Comparison of ENCODE assay signal across 8 cellular contexts in the genomic region with DNA sequence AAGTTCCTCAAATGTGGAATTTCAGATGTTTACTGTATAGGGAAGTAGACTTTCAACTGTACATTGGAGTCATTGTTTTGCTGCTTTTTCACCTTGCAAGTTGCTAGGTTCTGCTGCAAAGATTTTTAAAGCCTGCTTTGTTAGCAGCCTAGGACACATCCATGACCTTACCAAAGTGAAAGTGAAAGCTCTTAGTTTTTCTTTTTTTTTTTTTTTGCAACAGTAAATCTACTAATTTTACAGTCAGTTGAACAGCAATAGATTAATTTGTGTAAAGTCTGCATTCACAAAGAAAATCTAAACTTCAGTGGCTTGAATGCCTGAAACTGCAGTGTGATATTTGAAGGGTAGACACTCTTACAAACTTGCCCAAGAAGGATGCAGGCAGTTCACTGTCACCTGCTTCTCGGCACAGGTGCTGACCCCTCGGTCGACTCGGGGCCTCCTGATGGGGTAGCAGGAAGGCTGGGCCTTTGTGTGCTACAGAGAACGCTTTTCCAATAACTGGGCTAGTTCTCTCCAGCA. TPM values are rescaled to one million over a fixed set of nuclear protein-coding genes. Genes with fewer than 3 reads are reported as not detected.
DNase-seq lines count a peak whose midpoint lies in the region; ATAC-seq and TF ChIP-seq lines count a peak whose summit lies in the region.

No MANE protein-coding gene starts in this region.

- TF ChIP-seq CTCF in mammary epithelial cell (conservative IDR thresholded peaks at IDR 0.05 in 1 of 2, IDR thresholded peaks at IDR 0.05 in 1 of 2; ENCODE audit: extremely low read depth in 1 of 2, insufficient read depth in 1 of 2, low read depth in 1 of 2, low read length in 2 of 2) (no peak), parathyroid adenoma (IDR thresholded peaks at IDR 0.05) (no peak)

- ATAC-seq in GM21390 (IDR thresholded peaks at IDR 0.05; ENCODE audit: unreplicated experiment) (no peak), HG02763 (IDR thresholded peaks at IDR 0.05; ENCODE audit: unreplicated experiment) (no peak)

- CTCF ChIA-PET in mammary epithelial cell (lab: Charles Lee; ENCODE audit: low non-redundant PET): no interaction called here

- H3K79me2 ChIP-seq in mammary epithelial cell (ENCODE audit: insufficient read depth, low read length): no peaks in the 10 kb centered on the region
- H3K79me2 ChIP-seq in parathyroid adenoma: no peaks in the 10 kb centered on the region

- intact Hi-C loops in mammary epithelial cell (cut with micrococcal nuclease): no loop called here

- peak overlapping the region; percentile 69 for H3K4me2 ChIP-seq in mammary epithelial cell (ENCODE audit: insufficient read depth, low read depth, low read length)
- H3K4me2 ChIP-seq in parathyroid adenoma (ENCODE audit: low read length): peak overlapping the region; percentile 75

- H3K27ac ChIP-seq in mammary epithelial cell (ENCODE audit: insufficient read depth, low read depth, low read length) (no peak overlapping the region), parathyroid adenoma (no peak overlapping the region)

- H3K4me3 ChIP-seq in mammary epithelial cell (replicated peaks in 1 of 3; ENCODE audit: insufficient read depth in 1 of 3, low read depth in 2 of 3, low read length in 3 of 3) (no peak overlapping the region), parathyroid adenoma (ENCODE audit: low read depth, low read length) (peak overlapping the region; percentile 44)

- BruUV-seq in mammary epithelial cell (replicated peaks; lab: Mats Ljungman, UMichigan): no TSS peak

- H3K4me1 ChIP-seq in mammary epithelial cell (ENCODE audit: insufficient read depth, low read length) (peaks cover 9% of the 10 kb centered on the region), parathyroid adenoma (no peaks in the 10 kb centered on the region)

- H2AFZ ChIP-seq in mammary epithelial cell (ENCODE audit: low read depth, low read length) (peak overlapping the region; percentile 65), parathyroid adenoma (peak overlapping the region; percentile 81)

- peak; percentile 9 for DNase-seq in ELR (ENCODE audit: low read depth)
- DNase-seq in NCI-H146 treated with DMSO at 0.1 percent for 48 hours (lab: John Stamatoyannopoulos, UW; ENCODE audit: unreplicated experiment): peak; percentile 18
- no peak for DNase-seq in mammary epithelial cell
- DNase-seq in activated effector memory CD4-positive, alpha-beta T cell treated with anti-CD3 and anti-CD28 coated beads, Interleukin-2, amount 50 U/mL, for 16 hours: no peak
- DNase-seq in NCI-H82 (lab: John Stamatoyannopoulos, UW): no peak

- H3K27me3 ChIP-seq in mammary epithelial cell (ENCODE audit: insufficient read depth, low read length): no peaks in the 10 kb centered on the region
- no peaks in the 10 kb centered on the region for H3K27me3 ChIP-seq in parathyroid adenoma (ENCODE audit: control insufficient read depth, insufficient read depth, low read length)

- H3K36me3 ChIP-seq in mammary epithelial cell (ENCODE audit: insufficient read depth, low read length): no peaks in the 10 kb centered on the region
- no peaks in the 10 kb centered on the region for H3K36me3 ChIP-seq in parathyroid adenoma (ENCODE audit: control insufficient read depth, insufficient read depth, low read length)

- in situ Hi-C loops in mammary epithelial cell (cut with MboI; ENCODE audit: low sequenced_read_pairs in 2 of 2): no loop called here

- WGBS in mammary epithelial cell (ENCODE audit: low coverage, missing lambda C conversion rate): 45% methylated on average over 5 of the region's 5 CpGs

- H3K9me3 ChIP-seq in mammary epithelial cell (replicated peaks; ENCODE audit: insufficient read depth, low read length) (no peaks in the 10 kb centered on the region), parathyroid adenoma (ENCODE audit: control insufficient read depth, low read length) (no peaks in the 10 kb centered on the region)

- H4K20me1 ChIP-seq in mammary epithelial cell (ENCODE audit: insufficient read depth, low read length): no peaks in the 10 kb centered on the region

- dilution Hi-C loops in mammary epithelial cell (cut with HindIII; ENCODE audit: low sequenced_read_pairs): no loop called here

- H3K9ac ChIP-seq in mammary epithelial cell (ENCODE audit: insufficient read depth, low read length) (no peak overlapping the region), parathyroid adenoma (no peak overlapping the region)

RNA-seq across cellular contexts. Expression of gene MTIF3, which starts 5.0 kb away (rescaled TPM):
- 10 to 100 TPM; 32.2 to 35.5 TPM for total RNA-seq in mammary epithelial cell
- polyA plus RNA-seq in mammary epithelial cell: 41.7 TPM
- polyA minus RNA-seq in mammary epithelial cell: 21.4 TPM

RNA-seq across cellular contexts. Expression of gene GTF3A, which starts 31.0 kb away (rescaled TPM):
- total RNA-seq in mammary epithelial cell: 10 to 100 TPM; 62.0 to 69.3 TPM
- polyA plus RNA-seq in mammary epithelial cell: 83.1 TPM
- polyA minus RNA-seq in mammary epithelial cell: 24.3 TPM

Comparison
In these comparisons a context has a peak if more than half of its experiments do, and no peak if none do; other contexts are left out.
1. DNase-seq: peak in ELR (single experiment) and NCI-H146 treated with DMSO at 0.1 percent for 48 hours (single experiment); none in mammary epithelial cell (single experiment), activated effector memory CD4-positive, alpha-beta T cell treated with anti-CD3 and anti-CD28 coated beads, Interleukin-2, amount 50 U/mL, for 16 hours (single experiment) and NCI-H82 (single experiment).